ENCODE assay signal across 8 cellular contexts in genomic region chr5:66144074-66144798, GRCh38. TPM values are rescaled to one million over a fixed set of nuclear protein-coding genes. Genes with fewer than 3 reads are reported as not detected.
A peak's percentile ranks its signal among the peaks of the same experiment; 100 is the strongest.
DNase-seq lines count a peak whose midpoint lies in the region; ATAC-seq and TF ChIP-seq lines count a peak whose summit lies in the region.

Gene SREK1, plus strand, starts transcription at chr5:66144300. Its CDS starts 77 bp downstream, at chr5:66144377.

- H3K4me3 Mint-ChIP-seq in activated B cell treated with CpG ODN at 0.5 μM for 24 hours, result peak within 1 kb of the TSS; percentile 99

- intact Hi-C loops in activated B cell treated with CpG ODN at 0.5 μM for 24 hours (cut with micrococcal nuclease), result loop anchor here (1.0 to 10.0 kb wide), 10 partner anchors 27 to 1379 kb away; partner anchors contain the start of genes ADAMTS6, CENPK, CWC27 and NLN

- H3K4me1 ChIP-seq in smooth muscle cell (ENCODE audit: low read depth), result peaks cover 25% of the 10 kb centered on the region

- peaks cover 16% of the 10 kb centered on the region for H3K36me3 Mint-ChIP-seq in activated B cell treated with CpG ODN at 0.5 μM for 24 hours (ENCODE audit: low read depth)

- H4K20me1 ChIP-seq in smooth muscle cell (ENCODE audit: low read depth), result peaks cover 33% of the 10 kb centered on the region

- peak within 1 kb of the TSS; percentile 83 to 92 for H3K4me3 ChIP-seq in cardiac fibroblast (replicated peaks in 1 of 2; ENCODE audit: low read depth in 2 of 2, low read length in 2 of 2)
- H3K4me3 ChIP-seq in smooth muscle cell, result peak within 1 kb of the TSS; percentile 84

- H3K79me2 ChIP-seq in smooth muscle cell (ENCODE audit: low read depth), result peaks cover 42% of the 10 kb centered on the region

- peaks cover 34% of the 10 kb centered on the region for H3K4me1 Mint-ChIP-seq in activated B cell treated with CpG ODN at 0.5 μM for 24 hours

- CTCF ChIA-PET in activated B cell treated with CpG ODN at 0.5 μM for 24 hours (lab: Charles Lee), result no interaction called here

- H3K9me3 Mint-ChIP-seq in activated B cell treated with CpG ODN at 0.5 μM for 24 hours, result no peaks in the 10 kb centered on the region

- H3K27ac Mint-ChIP-seq in activated B cell treated with CpG ODN at 0.5 μM for 24 hours, result peak within 1 kb of the TSS; percentile 100

- no peaks in the 10 kb centered on the region for H3K36me3 ChIP-seq in smooth muscle cell (ENCODE audit: low read depth)

- no peaks in the 10 kb centered on the region for H3K27me3 ChIP-seq in smooth muscle cell (ENCODE audit: low read depth)

- ATAC-seq in HG03175 (IDR thresholded peaks at IDR 0.05; ENCODE audit: unreplicated experiment) (peak; percentile 90), activated B cell treated with CpG ODN at 0.5 μM for 24 hours (ENCODE audit: low read depth) (peak; percentile 86)

- in situ Hi-C loops in GM18951 (cut with MboI; ENCODE audit: low sequenced_read_pairs, unreplicated experiment), result no loop called here

- POLR2A ChIA-PET in activated B cell treated with CpG ODN at 0.5 μM for 24 hours (lab: Charles Lee), result interaction anchor here (0.6 to 1.9 kb wide), 10 partner anchors 16 to 1897 kb away, joined by 3 to 25 read pairs (median 4); partner anchors contain the start of genes CENPK, ERBIN, NLN and PPWD1

- no peaks in the 10 kb centered on the region for H3K9me3 ChIP-seq in smooth muscle cell (replicated peaks; ENCODE audit: low read depth)

- peak; percentile 99 for DNase-seq in AG08395 (ENCODE audit: low spot score)
- peak; percentile 90 for DNase-seq in NCI-H2227 treated with DMSO at 0.1 percent for 48 hours (lab: John Stamatoyannopoulos, UW)
- DNase-seq in activated B cell treated with CpG ODN at 0.5 μM for 24 hours, result peak; percentile 84
- peak; percentile 94 to 96 for DNase-seq in cardiac fibroblast (ENCODE audit: low read depth in 2 of 2)
- peak; percentile 99 for DNase-seq in iPS-NIHi7 (ENCODE audit: extremely low spot score)
- peak; percentile 94 for DNase-seq in smooth muscle cell (lab: John Stamatoyannopoulos, UW; ENCODE audit: unreplicated experiment)

- TF ChIP-seq POLR2A in GM18951 (IDR thresholded peaks at IDR 0.05; ENCODE audit: extremely low read depth, insufficient read depth, insufficient read length), result peak; percentile 92

- H3F3A ChIP-seq in smooth muscle cell (ENCODE audit: low read depth), result no peaks in the 10 kb centered on the region

- H3K27ac ChIP-seq in smooth muscle cell (ENCODE audit: low read depth), result peak within 1 kb of the TSS; percentile 98

- H3K27me3 Mint-ChIP-seq in activated B cell treated with CpG ODN at 0.5 μM for 24 hours, result no peaks in the 10 kb centered on the region

- peak within 1 kb of the TSS; percentile 79 for H2AFZ ChIP-seq in smooth muscle cell (ENCODE audit: low read depth)

- WGBS in smooth muscle cell (ENCODE audit: low lambda C conversion rate), result under 1% methylated on average over 83 of the region's 83 CpGs

- peak within 1 kb of the TSS; percentile 94 for H3K4me2 ChIP-seq in smooth muscle cell

- TF ChIP-seq CTCF in activated B cell treated with CpG ODN at 0.5 μM for 24 hours (IDR thresholded peaks at IDR 0.05), result no peak
- TF ChIP-seq CTCF in cardiac fibroblast (IDR thresholded peaks at IDR 0.05; ENCODE audit: low read depth, low read length), result no peak
- no peak for TF ChIP-seq CTCF in smooth muscle cell (IDR thresholded peaks at IDR 0.05; ENCODE audit: borderline replicate concordance, insufficient read depth, poor library complexity, severe bottlenecking)

- peak within 1 kb of the TSS; percentile 98 for H3K9ac ChIP-seq in smooth muscle cell (ENCODE audit: low read depth)

RNA-seq across cellular contexts. Expression of gene SREK1, which starts in this region (rescaled TPM):
- total RNA-seq in activated B cell treated with CpG ODN at 0.5 μM for 24 hours (78.2 and 104 TPM in 2 replicates), smooth muscle cell (70.9 and 83.7 TPM in 2 replicates)
- 31.0 and 43.7 TPM in 2 replicates for polyA plus RNA-seq in smooth muscle cell

Comparison
In these comparisons a context has a peak if more than half of its experiments do, and no peak if none do; other contexts are left out.
1. Peak in every context shown above with its lines: DNase-seq, ATAC-seq, H3K4me3 ChIP-seq and H3K27ac ChIP-seq.